In genomic region chr19:7348587-7349230, GRCh38 we compare ENCODE assay signal across 1 cellular context.
TF ChIP-seq lines count a peak whose summit lies in the region.

ARHGEF18 (plus strand) TSS chr19:7348937; CDS start chr19:7362891, 13,954 bp downstream.

TF ChIP-seq in GM12878, 131 proteins besides CTCF, POLR2A, EP300 and RAD21 (continues in another document):
- TF ChIP-seq MYC (IDR thresholded peaks at IDR 0.05; ENCODE audit: insufficient read depth, insufficient read length, insufficient replicate concordance, low read length, severe bottlenecking) (peak; percentile 47), IKZF1 (conservative IDR thresholded peaks at IDR 0.05) (peak; percentile 80), JUNB (IDR thresholded peaks at IDR 0.05) (no peak), CEBPB (IDR thresholded peaks at IDR 0.05; ENCODE audit: borderline replicate concordance in 1 of 2, low read depth in 2 of 2, low read length in 2 of 2) (no peak), RELB (IDR thresholded peaks at IDR 0.05; ENCODE audit: low read depth) (peak; percentile 13; the same call in 1 of the 2 replicates), ATF3 (IDR thresholded peaks at IDR 0.05; ENCODE audit: borderline replicate concordance, extremely low read depth, low read depth, low read length) (no peak), SMAD5 (IDR thresholded peaks at IDR 0.05; ENCODE audit: low read depth) (no peak; the same call in 1 of the 2 replicates), NR2C2 (IDR thresholded peaks at IDR 0.05; ENCODE audit: borderline replicate concordance, control insufficient read depth, insufficient read length, low read depth) (no peak), SMAD1 (IDR thresholded peaks at IDR 0.05; ENCODE audit: low read depth, partially characterized antibody) (no peak), POU2F2 (IDR thresholded peaks at IDR 0.05; ENCODE audit: borderline replicate concordance, low read depth, low read length) (no peak), ZBTB40 (IDR thresholded peaks at IDR 0.05; ENCODE audit: borderline replicate concordance) (no peak), NRF1 (conservative IDR thresholded peaks at IDR 0.05; ENCODE audit: low read depth, low read length) (no peak), NFYA (IDR thresholded peaks at IDR 0.05; ENCODE audit: borderline replicate concordance, low read depth, low read length) (no peak), SPI1 (IDR thresholded peaks at IDR 0.05; ENCODE audit: borderline replicate concordance, insufficient read depth, low read depth, low read length) (peak; percentile 96), NFIC (IDR thresholded peaks at IDR 0.05; ENCODE audit: low read depth, low read length) (peak; percentile 67; the same call in 1 of the 2 replicates), MEF2B (IDR thresholded peaks at IDR 0.05; ENCODE audit: partially characterized antibody, poor library complexity, severe bottlenecking) (peak; percentile 57), HDAC2 (IDR thresholded peaks at IDR 0.05) (no peak), TCF3 (IDR thresholded peaks at IDR 0.05; ENCODE audit: borderline replicate concordance, insufficient read depth, low read depth, low read length) (no peak), EED (IDR thresholded peaks at IDR 0.05; ENCODE audit: low read depth) (peak; percentile 73), YY1 (IDR thresholded peaks at IDR 0.05; ENCODE audit: low read depth, low read length) (no peak), ZNF274 (IDR thresholded peaks at IDR 0.05; ENCODE audit: insufficient read depth, insufficient read length) (no peak), SMC3 (IDR thresholded peaks at IDR 0.05; ENCODE audit: borderline replicate concordance, low read length) (0 out of 2 replicates have a peak, but pooled peaks have one; percentile 24), BMI1 (IDR thresholded peaks at IDR 0.05; ENCODE audit: borderline replicate concordance) (no peak), BCL3 (IDR thresholded peaks at IDR 0.05; ENCODE audit: borderline replicate concordance, insufficient read depth, low read depth, low read length, poor library complexity, severe bottlenecking) (no peak), TARDBP (IDR thresholded peaks at IDR 0.05; ENCODE audit: borderline replicate concordance) (peak; percentile 82), NKRF (conservative IDR thresholded peaks at IDR 0.05) (no peak), ZNF207 (IDR thresholded peaks at IDR 0.05; ENCODE audit: borderline replicate concordance) (no peak), IRF3 (IDR thresholded peaks at IDR 0.05) (no peak), TBL1XR1 (IDR thresholded peaks at IDR 0.05; ENCODE audit: low read depth, low read length) (no peak), BACH1 (IDR thresholded peaks at IDR 0.05; ENCODE audit: borderline replicate concordance) (no peak), ATF7 (IDR thresholded peaks at IDR 0.05; ENCODE audit: low read depth) (0 out of 2 replicates have a peak, but pooled peaks have one; percentile 2)
- TF ChIP-seq, protein P1, sequence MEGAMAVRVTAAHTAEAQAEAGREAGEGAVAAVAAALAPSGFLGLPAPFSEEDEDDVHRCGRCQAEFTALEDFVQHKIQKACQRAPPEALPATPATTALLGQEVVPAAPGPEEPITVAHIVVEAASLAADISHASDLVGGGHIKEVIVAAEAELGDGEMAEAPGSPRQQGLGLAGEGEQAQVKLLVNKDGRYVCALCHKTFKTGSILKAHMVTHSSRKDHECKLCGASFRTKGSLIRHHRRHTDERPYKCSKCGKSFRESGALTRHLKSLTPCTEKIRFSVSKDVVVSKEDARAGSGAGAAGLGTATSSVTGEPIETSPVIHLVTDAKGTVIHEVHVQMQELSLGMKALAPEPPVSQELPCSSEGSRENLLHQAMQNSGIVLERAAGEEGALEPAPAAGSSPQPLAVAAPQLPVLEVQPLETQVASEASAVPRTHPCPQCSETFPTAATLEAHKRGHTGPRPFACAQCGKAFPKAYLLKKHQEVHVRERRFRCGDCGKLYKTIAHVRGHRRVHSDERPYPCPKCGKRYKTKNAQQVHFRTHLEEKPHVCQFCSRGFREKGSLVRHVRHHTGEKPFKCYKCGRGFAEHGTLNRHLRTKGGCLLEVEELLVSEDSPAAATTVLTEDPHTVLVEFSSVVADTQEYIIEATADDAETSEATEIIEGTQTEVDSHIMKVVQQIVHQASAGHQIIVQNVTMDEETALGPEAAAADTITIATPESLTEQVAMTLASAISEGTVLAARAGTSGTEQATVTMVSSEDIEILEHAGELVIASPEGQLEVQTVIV (IDR thresholded peaks at IDR 0.05; ENCODE audit: borderline replicate concordance, partially characterized antibody) = no peak
- TF ChIP-seq, protein P2, sequence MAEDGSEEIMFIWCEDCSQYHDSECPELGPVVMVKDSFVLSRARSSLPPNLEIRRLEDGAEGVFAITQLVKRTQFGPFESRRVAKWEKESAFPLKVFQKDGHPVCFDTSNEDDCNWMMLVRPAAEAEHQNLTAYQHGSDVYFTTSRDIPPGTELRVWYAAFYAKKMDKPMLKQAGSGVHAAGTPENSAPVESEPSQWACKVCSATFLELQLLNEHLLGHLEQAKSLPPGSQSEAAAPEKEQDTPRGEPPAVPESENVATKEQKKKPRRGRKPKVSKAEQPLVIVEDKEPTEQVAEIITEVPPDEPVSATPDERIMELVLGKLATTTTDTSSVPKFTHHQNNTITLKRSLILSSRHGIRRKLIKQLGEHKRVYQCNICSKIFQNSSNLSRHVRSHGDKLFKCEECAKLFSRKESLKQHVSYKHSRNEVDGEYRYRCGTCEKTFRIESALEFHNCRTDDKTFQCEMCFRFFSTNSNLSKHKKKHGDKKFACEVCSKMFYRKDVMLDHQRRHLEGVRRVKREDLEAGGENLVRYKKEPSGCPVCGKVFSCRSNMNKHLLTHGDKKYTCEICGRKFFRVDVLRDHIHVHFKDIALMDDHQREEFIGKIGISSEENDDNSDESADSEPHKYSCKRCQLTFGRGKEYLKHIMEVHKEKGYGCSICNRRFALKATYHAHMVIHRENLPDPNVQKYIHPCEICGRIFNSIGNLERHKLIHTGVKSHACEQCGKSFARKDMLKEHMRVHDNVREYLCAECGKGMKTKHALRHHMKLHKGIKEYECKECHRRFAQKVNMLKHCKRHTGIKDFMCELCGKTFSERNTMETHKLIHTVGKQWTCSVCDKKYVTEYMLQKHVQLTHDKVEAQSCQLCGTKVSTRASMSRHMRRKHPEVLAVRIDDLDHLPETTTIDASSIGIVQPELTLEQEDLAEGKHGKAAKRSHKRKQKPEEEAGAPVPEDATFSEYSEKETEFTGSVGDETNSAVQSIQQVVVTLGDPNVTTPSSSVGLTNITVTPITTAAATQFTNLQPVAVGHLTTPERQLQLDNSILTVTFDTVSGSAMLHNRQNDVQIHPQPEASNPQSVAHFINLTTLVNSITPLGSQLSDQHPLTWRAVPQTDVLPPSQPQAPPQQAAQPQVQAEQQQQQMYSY (CRISPR knock-in tag; IDR thresholded peaks at IDR 0.05) = no peak
- TF ChIP-seq, protein P3, sequence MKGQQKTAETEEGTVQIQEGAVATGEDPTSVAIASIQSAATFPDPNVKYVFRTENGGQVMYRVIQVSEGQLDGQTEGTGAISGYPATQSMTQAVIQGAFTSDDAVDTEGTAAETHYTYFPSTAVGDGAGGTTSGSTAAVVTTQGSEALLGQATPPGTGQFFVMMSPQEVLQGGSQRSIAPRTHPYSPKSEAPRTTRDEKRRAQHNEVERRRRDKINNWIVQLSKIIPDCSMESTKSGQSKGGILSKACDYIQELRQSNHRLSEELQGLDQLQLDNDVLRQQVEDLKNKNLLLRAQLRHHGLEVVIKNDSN (IDR thresholded peaks at IDR 0.05; ENCODE audit: borderline replicate concordance, extremely low read length, insufficient read depth, low read depth, low read length) = no peak
- TF ChIP-seq, protein P4, sequence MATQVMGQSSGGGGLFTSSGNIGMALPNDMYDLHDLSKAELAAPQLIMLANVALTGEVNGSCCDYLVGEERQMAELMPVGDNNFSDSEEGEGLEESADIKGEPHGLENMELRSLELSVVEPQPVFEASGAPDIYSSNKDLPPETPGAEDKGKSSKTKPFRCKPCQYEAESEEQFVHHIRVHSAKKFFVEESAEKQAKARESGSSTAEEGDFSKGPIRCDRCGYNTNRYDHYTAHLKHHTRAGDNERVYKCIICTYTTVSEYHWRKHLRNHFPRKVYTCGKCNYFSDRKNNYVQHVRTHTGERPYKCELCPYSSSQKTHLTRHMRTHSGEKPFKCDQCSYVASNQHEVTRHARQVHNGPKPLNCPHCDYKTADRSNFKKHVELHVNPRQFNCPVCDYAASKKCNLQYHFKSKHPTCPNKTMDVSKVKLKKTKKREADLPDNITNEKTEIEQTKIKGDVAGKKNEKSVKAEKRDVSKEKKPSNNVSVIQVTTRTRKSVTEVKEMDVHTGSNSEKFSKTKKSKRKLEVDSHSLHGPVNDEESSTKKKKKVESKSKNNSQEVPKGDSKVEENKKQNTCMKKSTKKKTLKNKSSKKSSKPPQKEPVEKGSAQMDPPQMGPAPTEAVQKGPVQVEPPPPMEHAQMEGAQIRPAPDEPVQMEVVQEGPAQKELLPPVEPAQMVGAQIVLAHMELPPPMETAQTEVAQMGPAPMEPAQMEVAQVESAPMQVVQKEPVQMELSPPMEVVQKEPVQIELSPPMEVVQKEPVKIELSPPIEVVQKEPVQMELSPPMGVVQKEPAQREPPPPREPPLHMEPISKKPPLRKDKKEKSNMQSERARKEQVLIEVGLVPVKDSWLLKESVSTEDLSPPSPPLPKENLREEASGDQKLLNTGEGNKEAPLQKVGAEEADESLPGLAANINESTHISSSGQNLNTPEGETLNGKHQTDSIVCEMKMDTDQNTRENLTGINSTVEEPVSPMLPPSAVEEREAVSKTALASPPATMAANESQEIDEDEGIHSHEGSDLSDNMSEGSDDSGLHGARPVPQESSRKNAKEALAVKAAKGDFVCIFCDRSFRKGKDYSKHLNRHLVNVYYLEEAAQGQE (IDR thresholded peaks at IDR 0.05; ENCODE audit: low read depth, low read length) = no peak
